In genomic region chr6:75604294-75604693, GRCh38 we compare ENCODE assay signal across 8 cellular contexts. TPM values are rescaled to one million over a fixed set of nuclear protein-coding genes. Genes with fewer than 3 reads are reported as not detected.
A peak's percentile ranks its signal among the peaks of the same experiment; 100 is the strongest.
DNase-seq lines count a peak whose midpoint lies in the region; TF ChIP-seq lines count a peak whose summit lies in the region.

No MANE protein-coding gene starts in this region.

- H3K36me3 ChIP-seq in BLaER1 (peaks cover 11% of the 10 kb centered on the region; the same call in 1 of the 2 replicates), Loucy (ENCODE audit: insufficient read depth, low read length) (no peaks in the 10 kb centered on the region), mammary epithelial cell (ENCODE audit: insufficient read depth, low read length) (no peaks in the 10 kb centered on the region)

- H3K27me3 Mint-ChIP-seq in nephron progenitor cell (ENCODE audit: low read depth, poor library complexity): peaks cover 3% of the 10 kb centered on the region

- H3K9me2 ChIP-seq in Loucy (replicated peaks; ENCODE audit: low read depth, low read length): no peaks in the 10 kb centered on the region

- no peak for DNase-seq in mammary epithelial cell
- DNase-seq in nephron progenitor cell: no peak
- DNase-seq in A172 (ENCODE audit: low spot score): no peak
- no peak for DNase-seq in cortex of kidney (lab: John Stamatoyannopoulos, UW)
- DNase-seq in NCI-H1930 (lab: John Stamatoyannopoulos, UW): no peak
- DNase-seq in T1000 (lab: John Stamatoyannopoulos, UW): no peak

- no peak overlapping the region for H3K27ac Mint-ChIP-seq in nephron progenitor cell

- CTCF ChIA-PET in mammary epithelial cell (lab: Charles Lee; ENCODE audit: low non-redundant PET): no interaction called here

- dilution Hi-C loops in mammary epithelial cell (cut with HindIII; ENCODE audit: low sequenced_read_pairs): no loop called here

- H2AFZ ChIP-seq in Loucy (ENCODE audit: low read length): no peak overlapping the region
- H2AFZ ChIP-seq in mammary epithelial cell (ENCODE audit: low read depth, low read length): no peak overlapping the region

- peaks cover 58% of the 10 kb centered on the region for H3K4me1 Mint-ChIP-seq in nephron progenitor cell

- H3F3A ChIP-seq in Loucy (ENCODE audit: low read depth): no peaks in the 10 kb centered on the region

- H3K9me3 ChIP-seq in BLaER1 (no peaks in the 10 kb centered on the region), Loucy (ENCODE audit: insufficient read depth, low read depth, low read length) (no peaks in the 10 kb centered on the region), mammary epithelial cell (replicated peaks; ENCODE audit: insufficient read depth, low read length) (no peaks in the 10 kb centered on the region)

- peak overlapping the region; percentile 100 for H3K4me3 Mint-ChIP-seq in nephron progenitor cell

- H3K4me2 ChIP-seq in BLaER1: peak overlapping the region; percentile 74
- H3K4me2 ChIP-seq in Loucy (ENCODE audit: low read depth, low read length, poor library complexity, severe bottlenecking): peak overlapping the region; percentile 90
- peak overlapping the region; percentile 87 for H3K4me2 ChIP-seq in mammary epithelial cell (ENCODE audit: insufficient read depth, low read depth, low read length)

- no peak for TF ChIP-seq CTCF in Loucy (conservative IDR thresholded peaks at IDR 0.05; ENCODE audit: low read length)
- TF ChIP-seq CTCF in mammary epithelial cell (conservative IDR thresholded peaks at IDR 0.05 in 1 of 2, IDR thresholded peaks at IDR 0.05 in 1 of 2; ENCODE audit: extremely low read depth in 1 of 2, insufficient read depth in 1 of 2, low read depth in 1 of 2, low read length in 2 of 2): no peak
- no peak for TF ChIP-seq CTCF in nephron progenitor cell (IDR thresholded peaks at IDR 0.05)

- H3K27me3 ChIP-seq in BLaER1 (no peaks in the 10 kb centered on the region), Loucy (ENCODE audit: insufficient read depth, low read length, poor library complexity, severe bottlenecking) (no peaks in the 10 kb centered on the region), mammary epithelial cell (ENCODE audit: insufficient read depth, low read length) (no peaks in the 10 kb centered on the region)

- H3K4me1 ChIP-seq in BLaER1 (peaks cover 69% of the 10 kb centered on the region), Loucy (ENCODE audit: insufficient read depth, low read length, poor library complexity, severe bottlenecking) (peaks cover 48% of the 10 kb centered on the region), mammary epithelial cell (ENCODE audit: insufficient read depth, low read length) (peaks cover 11% of the 10 kb centered on the region)

- H3K9ac ChIP-seq in BLaER1 (peak overlapping the region; percentile 100), Loucy (ENCODE audit: low read depth, low read length, poor library complexity, severe bottlenecking) (peak overlapping the region; percentile 94), mammary epithelial cell (ENCODE audit: insufficient read depth, low read length) (no peak overlapping the region)

- peaks cover 86% of the 10 kb centered on the region for H3K79me2 ChIP-seq in Loucy (ENCODE audit: insufficient read depth, low read length)
- H3K79me2 ChIP-seq in mammary epithelial cell (ENCODE audit: insufficient read depth, low read length): peaks cover 85% of the 10 kb centered on the region

- in situ Hi-C loops in mammary epithelial cell (cut with MboI; ENCODE audit: low sequenced_read_pairs in 2 of 2): no loop called here

- intact Hi-C loops in mammary epithelial cell (cut with micrococcal nuclease): loop anchor here (5.0 kb wide), 1 partner anchor 322 kb away; the partner anchor contains the start of gene TMEM30A

- peaks cover 57% of the 10 kb centered on the region for H3K36me3 Mint-ChIP-seq in nephron progenitor cell (ENCODE audit: low read depth)

- no TSS peak for BruUV-seq in mammary epithelial cell (replicated peaks; lab: Mats Ljungman, UMichigan)

- no peak overlapping the region; the same call in 1 of the 2 replicates for H3K27ac ChIP-seq in BLaER1
- H3K27ac ChIP-seq in mammary epithelial cell (ENCODE audit: insufficient read depth, low read depth, low read length): no peak overlapping the region

- peaks cover 14% of the 10 kb centered on the region for H3K9me3 Mint-ChIP-seq in nephron progenitor cell

- H4K20me1 ChIP-seq in BLaER1 (peaks cover 58% of the 10 kb centered on the region), Loucy (ENCODE audit: insufficient read depth, low read length, poor library complexity, severe bottlenecking) (peaks cover 63% of the 10 kb centered on the region), mammary epithelial cell (ENCODE audit: insufficient read depth, low read length) (peaks cover 2% of the 10 kb centered on the region)

- WGBS in mammary epithelial cell (ENCODE audit: low coverage, missing lambda C conversion rate): 95% methylated on average over 16 of the region's 16 CpGs

- H3K4me3 ChIP-seq in BLaER1 (peak overlapping the region; percentile 91), Loucy (ENCODE audit: low read length, poor library complexity, severe bottlenecking) (peak overlapping the region; percentile 85), mammary epithelial cell (replicated peaks in 1 of 3; ENCODE audit: insufficient read depth in 1 of 3, low read depth in 2 of 3, low read length in 3 of 3) (peak overlapping the region in 2 of 3 experiments; percentile 94 to 97)

RNA-seq across cellular contexts. Expression of gene SENP6, which starts 2.6 kb away (rescaled TPM):
- 10 to 100 TPM; 74.3 to 83.3 TPM for total RNA-seq in mammary epithelial cell
- 15.1 TPM for polyA plus RNA-seq in mammary epithelial cell
- polyA minus RNA-seq in mammary epithelial cell: 11.5 TPM
- 52.8 and 63.1 TPM in 2 replicates for total RNA-seq in A172 (2014; rRNA removed; shearing (Covaris generic))
